Comparison of ENCODE assay signal across 20 cellular contexts in the genomic region with DNA sequence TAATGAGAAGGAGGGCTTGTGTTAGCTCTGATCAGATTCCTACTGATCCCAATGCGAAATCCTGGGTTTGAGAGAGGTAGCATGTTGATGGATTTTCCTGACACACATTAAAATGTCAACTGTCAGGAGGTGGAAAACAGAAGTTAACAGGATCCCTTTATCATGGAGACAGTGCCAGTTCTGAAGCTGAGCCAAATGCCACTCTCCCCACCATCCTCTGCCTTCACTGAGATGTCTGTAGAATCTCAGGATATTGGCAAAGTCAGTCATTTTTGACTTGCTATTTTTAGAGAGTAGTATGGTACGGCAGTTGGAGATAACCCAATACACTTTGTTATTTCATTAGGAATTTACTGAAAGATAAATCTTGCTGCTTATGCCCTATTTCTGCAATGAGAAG.
DNase-seq lines count a peak whose midpoint lies in the region; ATAC-seq and TF ChIP-seq lines count a peak whose summit lies in the region.
"Had no signal": no experiment of that assay in that cellular context is flagged by ENCODE, and none has a peak within 500 bp of the region (broad histone marks: within the 10 kb centered on the region; RNA-seq: fewer than 3 reads in every experiment).

No MANE protein-coding gene starts in this region.

- no peaks in the 10 kb centered on the region for H3K4me1 ChIP-seq in right cardiac atrium (ENCODE audit: control insufficient read depth, insufficient read depth, low read length)
- H3K4me1 ChIP-seq in smooth muscle cell (ENCODE audit: low read depth), result no peaks in the 10 kb centered on the region
- H3K4me1 ChIP-seq: A549; BLaER1 treated with 17β-estradiol and CSF1 and Interleukin-3, amounts not matched to agents 10 nM and 100 nM; Caco-2 had no signal

- H3F3A ChIP-seq in neural cell (ENCODE audit: insufficient read depth, low read length, poor library complexity, severe bottlenecking) (no peaks in the 10 kb centered on the region), smooth muscle cell (ENCODE audit: low read depth) (peaks cover 8% of the 10 kb centered on the region)

- H3K79me2 ChIP-seq in neural cell (replicated peaks; ENCODE audit: insufficient read depth, low read length) (no peaks in the 10 kb centered on the region), smooth muscle cell (ENCODE audit: low read depth) (no peaks in the 10 kb centered on the region)

- H4K20me1 ChIP-seq in neural cell (ENCODE audit: insufficient read depth), result no peaks in the 10 kb centered on the region
- no peaks in the 10 kb centered on the region for H4K20me1 ChIP-seq in smooth muscle cell (ENCODE audit: low read depth)
- H4K20me1 ChIP-seq: BLaER1 treated with 17β-estradiol and CSF1 and Interleukin-3, amounts not matched to agents 10 nM and 100 nM had no signal

- H3K27me3 ChIP-seq in right cardiac atrium (ENCODE audit: control insufficient read depth, insufficient read depth), result no peaks in the 10 kb centered on the region
- H3K27me3 ChIP-seq in neural cell (ENCODE audit: insufficient read depth, low read depth, low read length), result no peaks in the 10 kb centered on the region
- H3K27me3 ChIP-seq in smooth muscle cell (ENCODE audit: low read depth), result no peaks in the 10 kb centered on the region
- H3K27me3 ChIP-seq: BLaER1 treated with 17β-estradiol and CSF1 and Interleukin-3, amounts not matched to agents 10 nM and 100 nM had no signal

- H3K9me3 ChIP-seq in right cardiac atrium (ENCODE audit: control insufficient read depth, low read length) (no peaks in the 10 kb centered on the region), neural cell (ENCODE audit: low read length) (no peaks in the 10 kb centered on the region), smooth muscle cell (replicated peaks; ENCODE audit: low read depth) (no peaks in the 10 kb centered on the region)
- H3K9me3 ChIP-seq: A549, Caco-2 had no signal

- H3K9ac ChIP-seq in neural cell (ENCODE audit: low read length) (no peak overlapping the region), smooth muscle cell (ENCODE audit: low read depth) (no peak overlapping the region)
- H3K9ac ChIP-seq: BLaER1 treated with 17β-estradiol and CSF1 and Interleukin-3, amounts not matched to agents 10 nM and 100 nM had no signal

- no peaks in the 10 kb centered on the region for H3K9me3 Mint-ChIP-seq in glutamatergic neuron (ENCODE audit: unreplicated experiment)

- ATAC-seq in left cardiac atrium (peak; percentile 42 to 83), right cardiac atrium (no peak)
- ATAC-seq: A549; CD8-positive, alpha-beta T cell had no signal

- H3K36me3 ChIP-seq in neural cell (ENCODE audit: insufficient read depth, low read length) (no peaks in the 10 kb centered on the region), smooth muscle cell (ENCODE audit: low read depth) (no peaks in the 10 kb centered on the region)
- H3K36me3 ChIP-seq: BLaER1 treated with 17β-estradiol and CSF1 and Interleukin-3, amounts not matched to agents 10 nM and 100 nM had no signal

- TF ChIP-seq EP300 in neural cell (conservative IDR thresholded peaks at IDR 0.05; ENCODE audit: poor library complexity, severe bottlenecking), result no peak

- intact Hi-C loops in left cardiac atrium (cut with DNase I) (no loop called here), right cardiac atrium (cut with DNase I) (no loop called here)

- H3K9me2 ChIP-seq in neural cell (ENCODE audit: insufficient read depth, low read length), result no peaks in the 10 kb centered on the region

- TF ChIP-seq RAD21 in neural cell (conservative IDR thresholded peaks at IDR 0.05), result no peak

- TF ChIP-seq CTCF in neural cell (IDR thresholded peaks at IDR 0.05; ENCODE audit: poor library complexity, severe bottlenecking) (no peak), smooth muscle cell (IDR thresholded peaks at IDR 0.05; ENCODE audit: borderline replicate concordance, insufficient read depth, poor library complexity, severe bottlenecking) (no peak), glutamatergic neuron (IDR thresholded peaks at IDR 0.05; ENCODE audit: partially characterized antibody, unreplicated experiment) (no peak)

- no peaks in the 10 kb centered on the region for H3K27me3 Mint-ChIP-seq in glutamatergic neuron (ENCODE audit: unreplicated experiment)
- H3K27me3 Mint-ChIP-seq: B cell; CD4-positive, alpha-beta T cell had no signal

- H3K4me3 Mint-ChIP-seq in glutamatergic neuron (ENCODE audit: unreplicated experiment), result no peak overlapping the region
- H3K4me3 Mint-ChIP-seq: B cell; CD4-positive, alpha-beta T cell; CD8-positive, alpha-beta T cell had no signal

- H3K27ac ChIP-seq in right cardiac atrium (ENCODE audit: low read length), result no peak overlapping the region
- H3K27ac ChIP-seq in neural cell (ENCODE audit: low read length), result no peak overlapping the region
- no peak overlapping the region for H3K27ac ChIP-seq in smooth muscle cell (ENCODE audit: low read depth)
- H3K27ac ChIP-seq: 22Rv1; A549; BLaER1 treated with 17β-estradiol and CSF1 and Interleukin-3, amounts not matched to agents 10 nM and 100 nM; C4-2B had no signal

- no peaks in the 10 kb centered on the region for H3K4me1 Mint-ChIP-seq in glutamatergic neuron (ENCODE audit: low read depth, unreplicated experiment)
- H3K4me1 Mint-ChIP-seq: B cell had no signal

- DNase-seq in DMS153 treated with DMSO at 0.1 percent for 48 hours (lab: John Stamatoyannopoulos, UW; ENCODE audit: unreplicated experiment) (peak; percentile 21), DMS153 (lab: John Stamatoyannopoulos, UW) (no peak), left cardiac atrium (no peak), right cardiac atrium (no peak), smooth muscle cell (lab: John Stamatoyannopoulos, UW; ENCODE audit: unreplicated experiment) (no peak), NCI-H2029 treated with DMSO at 0.1 percent for 48 hours (lab: John Stamatoyannopoulos, UW) (no peak), glutamatergic neuron (no peak)
- DNase-seq: AML-193; Caco-2; Calu3; CD4-positive, alpha-beta T cell; CD8-positive, alpha-beta T cell; DMS79 treated with DMSO at 0.1 percent for 48 hours; GF-D8 had no signal

- WGBS in right cardiac atrium, result 41% methylated on average over 2 of the region's 2 CpGs
- WGBS in smooth muscle cell (ENCODE audit: low lambda C conversion rate), result 34% methylated on average over 2 of the region's 2 CpGs

- no peak overlapping the region for H3K4me3 ChIP-seq in right cardiac atrium (ENCODE audit: low read length)
- no peak overlapping the region for H3K4me3 ChIP-seq in neural cell (ENCODE audit: low read length)
- no peak overlapping the region for H3K4me3 ChIP-seq in smooth muscle cell
- H3K4me3 ChIP-seq: A549; BLaER1 treated with 17β-estradiol and CSF1 and Interleukin-3, amounts not matched to agents 10 nM and 100 nM had no signal

- no peaks in the 10 kb centered on the region for H3K36me3 Mint-ChIP-seq in glutamatergic neuron (ENCODE audit: unreplicated experiment)
- H3K36me3 Mint-ChIP-seq: CD8-positive, alpha-beta T cell had no signal

- H2AFZ ChIP-seq in neural cell (ENCODE audit: low read depth, low read length) (no peak overlapping the region), smooth muscle cell (ENCODE audit: low read depth) (no peak overlapping the region)

- H3K4me2 ChIP-seq in neural cell (ENCODE audit: low read length) (no peak overlapping the region), smooth muscle cell (peak overlapping the region; percentile 43)
- H3K4me2 ChIP-seq: A549; BLaER1 treated with 17β-estradiol and CSF1 and Interleukin-3, amounts not matched to agents 10 nM and 100 nM had no signal

- H3K27ac Mint-ChIP-seq in glutamatergic neuron (ENCODE audit: unreplicated experiment), result no peak overlapping the region
- H3K27ac Mint-ChIP-seq: B cell; CD4-positive, alpha-beta T cell; CD8-positive, alpha-beta T cell had no signal

TF ChIP-seq in neural cell, 6 proteins besides CTCF, POLR2A, EP300 and RAD21:
- TF ChIP-seq EZH2 (IDR thresholded peaks at IDR 0.05; ENCODE audit: borderline replicate concordance, insufficient read depth, low read length, poor library complexity, severe bottlenecking), result no peak
- TF ChIP-seq, protein P1, sequence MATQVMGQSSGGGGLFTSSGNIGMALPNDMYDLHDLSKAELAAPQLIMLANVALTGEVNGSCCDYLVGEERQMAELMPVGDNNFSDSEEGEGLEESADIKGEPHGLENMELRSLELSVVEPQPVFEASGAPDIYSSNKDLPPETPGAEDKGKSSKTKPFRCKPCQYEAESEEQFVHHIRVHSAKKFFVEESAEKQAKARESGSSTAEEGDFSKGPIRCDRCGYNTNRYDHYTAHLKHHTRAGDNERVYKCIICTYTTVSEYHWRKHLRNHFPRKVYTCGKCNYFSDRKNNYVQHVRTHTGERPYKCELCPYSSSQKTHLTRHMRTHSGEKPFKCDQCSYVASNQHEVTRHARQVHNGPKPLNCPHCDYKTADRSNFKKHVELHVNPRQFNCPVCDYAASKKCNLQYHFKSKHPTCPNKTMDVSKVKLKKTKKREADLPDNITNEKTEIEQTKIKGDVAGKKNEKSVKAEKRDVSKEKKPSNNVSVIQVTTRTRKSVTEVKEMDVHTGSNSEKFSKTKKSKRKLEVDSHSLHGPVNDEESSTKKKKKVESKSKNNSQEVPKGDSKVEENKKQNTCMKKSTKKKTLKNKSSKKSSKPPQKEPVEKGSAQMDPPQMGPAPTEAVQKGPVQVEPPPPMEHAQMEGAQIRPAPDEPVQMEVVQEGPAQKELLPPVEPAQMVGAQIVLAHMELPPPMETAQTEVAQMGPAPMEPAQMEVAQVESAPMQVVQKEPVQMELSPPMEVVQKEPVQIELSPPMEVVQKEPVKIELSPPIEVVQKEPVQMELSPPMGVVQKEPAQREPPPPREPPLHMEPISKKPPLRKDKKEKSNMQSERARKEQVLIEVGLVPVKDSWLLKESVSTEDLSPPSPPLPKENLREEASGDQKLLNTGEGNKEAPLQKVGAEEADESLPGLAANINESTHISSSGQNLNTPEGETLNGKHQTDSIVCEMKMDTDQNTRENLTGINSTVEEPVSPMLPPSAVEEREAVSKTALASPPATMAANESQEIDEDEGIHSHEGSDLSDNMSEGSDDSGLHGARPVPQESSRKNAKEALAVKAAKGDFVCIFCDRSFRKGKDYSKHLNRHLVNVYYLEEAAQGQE (IDR thresholded peaks at IDR 0.05; ENCODE audit: borderline replicate concordance), result peak; percentile 71

Comparison
In these comparisons a context has a peak if more than half of its experiments do, and no peak if none do; other contexts are left out.
1. ATAC-seq: peak in left cardiac atrium (2 of 2); none in right cardiac atrium (0 of 2).